ENCODE assay signal across 27 cellular contexts in the genomic region with DNA sequence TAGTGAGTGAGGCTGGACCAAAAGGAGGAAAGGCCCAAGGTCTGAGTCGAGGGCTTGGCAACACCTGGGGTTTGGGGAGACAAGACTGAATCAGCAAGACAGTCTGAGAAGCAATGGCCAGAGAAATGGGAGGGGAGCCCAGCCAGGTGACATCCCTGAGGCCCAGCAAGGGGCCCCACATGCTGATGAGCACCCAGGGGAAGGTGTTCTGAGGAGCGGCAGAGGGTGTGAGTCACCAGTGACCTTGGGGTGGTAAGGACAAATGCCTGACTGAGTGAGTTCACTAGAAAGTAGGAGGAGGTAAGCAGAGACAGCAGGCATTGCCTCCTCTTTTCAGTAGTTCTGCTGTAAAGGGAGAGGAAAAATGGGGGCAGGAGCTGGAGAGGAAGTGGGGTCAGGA.
DNase-seq lines count a peak whose midpoint lies in the region; ATAC-seq and TF ChIP-seq lines count a peak whose summit lies in the region.
"Had no signal": no experiment of that assay in that cellular context is flagged by ENCODE, and none has a peak within 500 bp of the region (broad histone marks: within the 10 kb centered on the region; RNA-seq: fewer than 3 reads in every experiment).

No MANE protein-coding gene starts in this region.

- no peaks in the 10 kb centered on the region for H3K36me3 ChIP-seq in osteoblast (ENCODE audit: insufficient read depth, low read length)
- H3K36me3 ChIP-seq: gastrocnemius medialis, left lung, neutrophil, prostate gland, sigmoid colon, tibial nerve had no signal

- intact Hi-C loops in activated CD4-positive, alpha-beta memory T cell treated with anti-CD3 and anti-CD28 coated beads for 36 hours (cut with micrococcal nuclease): no loop called here

- no peak overlapping the region for H2AFZ ChIP-seq in osteoblast (ENCODE audit: low read length)
- H2AFZ ChIP-seq: GM23248 had no signal

- H3K27me3 ChIP-seq in osteoblast (ENCODE audit: insufficient read depth, low read length): no peaks in the 10 kb centered on the region
- H3K27me3 ChIP-seq: gastrocnemius medialis, sigmoid colon, tibial nerve had no signal

- CTCF ChIA-PET in activated CD4-positive, alpha-beta memory T cell treated with anti-CD3 and anti-CD28 coated beads for 36 hours (lab: Charles Lee): no interaction called here
- CTCF ChIA-PET in activated CD4-positive, alpha-beta memory T cell treated with anti-CD3 and anti-CD28 coated beads, Interleukin-2, amount 10 ng/mL, durations not matched to agents 7 days and 5 days (lab: Charles Lee): no interaction called here

- no peaks in the 10 kb centered on the region for H3K4me1 ChIP-seq in osteoblast (ENCODE audit: insufficient read depth, low read length)
- H3K4me1 ChIP-seq: left lung, prostate gland, tibial nerve had no signal

- peaks cover 6% of the 10 kb centered on the region for H3K27me3 Mint-ChIP-seq in activated CD4-positive, alpha-beta memory T cell treated with anti-CD3 and anti-CD28 coated beads for 36 hours
- H3K27me3 Mint-ChIP-seq in activated CD4-positive, alpha-beta memory T cell treated with anti-CD3 and anti-CD28 coated beads, Interleukin-2, amount 10 ng/mL, durations not matched to agents 7 days and 5 days: peaks cover 27% of the 10 kb centered on the region

- DNase-seq in activated CD4-positive, alpha-beta memory T cell treated with anti-CD3 and anti-CD28 coated beads for 36 hours: peak; percentile 29
- no peak for DNase-seq in activated CD4-positive, alpha-beta memory T cell treated with anti-CD3 and anti-CD28 coated beads, Interleukin-2, amount 10 ng/mL, durations not matched to agents 7 days and 5 days
- DNase-seq in DMS53 (lab: John Stamatoyannopoulos, UW) (peak; percentile 50), RPMI8226 (peak; percentile 90), osteoblast (ENCODE audit: insufficient read length, low spot score, missing footprints) (peak; percentile 64), NCI-H526 (lab: John Stamatoyannopoulos, UW) (no peak)
- no peak for DNase-seq in activated effector memory CD4-positive, alpha-beta T cell treated with anti-CD3 and anti-CD28 coated beads, Interleukin-2, amount 50 U/mL, for 16 hours
- DNase-seq: activated naive CD4-positive, alpha-beta T cell treated with anti-CD3 and anti-CD28 coated beads, Interleukin-2, amount 10 ng/mL, durations not matched to agents 7 days and 5 days; aorta; caudate nucleus; CD4-positive, alpha-beta memory T cell; gastrocnemius medialis; hippocampal formation; immature natural killer cell; left lung; NCI-H1092 treated with DMSO at 0.1 percent for 48 hours; NCI-H2029 treated with DMSO at 0.1 percent for 48 hours; NCI-H748 treated with DMSO at 0.1 percent for 48 hours; sigmoid colon had no signal

- H3K4me1 Mint-ChIP-seq in activated CD4-positive, alpha-beta memory T cell treated with anti-CD3 and anti-CD28 coated beads for 36 hours (ENCODE audit: low read depth): no peaks in the 10 kb centered on the region
- no peaks in the 10 kb centered on the region for H3K4me1 Mint-ChIP-seq in activated CD4-positive, alpha-beta memory T cell treated with anti-CD3 and anti-CD28 coated beads, Interleukin-2, amount 10 ng/mL, durations not matched to agents 7 days and 5 days
- H3K4me1 Mint-ChIP-seq: activated naive CD4-positive, alpha-beta T cell treated with anti-CD3 and anti-CD28 coated beads, Interleukin-2, amount 10 ng/mL, durations not matched to agents 7 days and 5 days; CD4-positive, alpha-beta memory T cell; immature natural killer cell had no signal

- POLR2A ChIA-PET in activated CD4-positive, alpha-beta memory T cell treated with anti-CD3 and anti-CD28 coated beads for 36 hours (lab: Charles Lee): interaction anchor here (0.8 kb wide), 1 partner anchor 70 kb away, joined by 3 read pairs; no protein-coding TSS in a partner anchor
- POLR2A ChIA-PET in activated CD4-positive, alpha-beta memory T cell treated with anti-CD3 and anti-CD28 coated beads, Interleukin-2, amount 10 ng/mL, durations not matched to agents 7 days and 5 days (lab: Charles Lee): no interaction called here

- H3K27ac Mint-ChIP-seq in activated CD4-positive, alpha-beta memory T cell treated with anti-CD3 and anti-CD28 coated beads for 36 hours: no peak overlapping the region
- no peak overlapping the region for H3K27ac Mint-ChIP-seq in activated CD4-positive, alpha-beta memory T cell treated with anti-CD3 and anti-CD28 coated beads, Interleukin-2, amount 10 ng/mL, durations not matched to agents 7 days and 5 days
- H3K27ac Mint-ChIP-seq: CD4-positive, alpha-beta memory T cell; dendritic cell treated with granulocyte-macrophage colony-stimulating factor and Interleukin-4, amounts not matched to agents 40 ng/mL and 50 ng/mL, for 4 days; immature natural killer cell; T-helper 1 cell treated with Interleukin-12 subunit alpha and Interleukin-12 subunit beta and Interleukin-4 antibody, amounts not matched to agents 30 μg/mL and 1 μg/mL, for 36 hours had no signal

- H3K4me3 Mint-ChIP-seq in activated CD4-positive, alpha-beta memory T cell treated with anti-CD3 and anti-CD28 coated beads for 36 hours: no peak overlapping the region
- no peak overlapping the region for H3K4me3 Mint-ChIP-seq in activated CD4-positive, alpha-beta memory T cell treated with anti-CD3 and anti-CD28 coated beads, Interleukin-2, amount 10 ng/mL, durations not matched to agents 7 days and 5 days
- H3K4me3 Mint-ChIP-seq: activated naive CD4-positive, alpha-beta T cell treated with anti-CD3 and anti-CD28 coated beads, Interleukin-2, amount 10 ng/mL, durations not matched to agents 7 days and 5 days; CD4-positive, alpha-beta memory T cell; dendritic cell treated with granulocyte-macrophage colony-stimulating factor and Interleukin-4, amounts not matched to agents 40 ng/mL and 50 ng/mL, for 4 days; immature natural killer cell; T-helper 1 cell treated with Interleukin-12 subunit alpha and Interleukin-12 subunit beta and Interleukin-4 antibody, amounts not matched to agents 30 μg/mL and 1 μg/mL, for 36 hours had no signal

- ATAC-seq in GM18861 (IDR thresholded peaks at IDR 0.05; ENCODE audit: unreplicated experiment): no peak
- ATAC-seq: gastrocnemius medialis, left lung had no signal

- H3K4me3 ChIP-seq in osteoblast (ENCODE audit: insufficient read depth, low read length): no peak overlapping the region
- H3K4me3 ChIP-seq: gastrocnemius medialis, GM23248, left lung, prostate gland, sigmoid colon, tibial nerve had no signal

- H3K9me3 ChIP-seq in osteoblast (ENCODE audit: low read depth, low read length): no peaks in the 10 kb centered on the region
- H3K9me3 ChIP-seq: gastrocnemius medialis, left lung, neutrophil, prostate gland, sigmoid colon, tibial nerve had no signal

- TF ChIP-seq CTCF in osteoblast (IDR thresholded peaks at IDR 0.05; ENCODE audit: extremely low read depth, low read depth, low read length): no peak

- no peaks in the 10 kb centered on the region for H4K20me1 ChIP-seq in osteoblast (ENCODE audit: insufficient read depth, low read length)

- no peaks in the 10 kb centered on the region for H3K9me3 Mint-ChIP-seq in activated CD4-positive, alpha-beta memory T cell treated with anti-CD3 and anti-CD28 coated beads for 36 hours
- H3K9me3 Mint-ChIP-seq in activated CD4-positive, alpha-beta memory T cell treated with anti-CD3 and anti-CD28 coated beads, Interleukin-2, amount 10 ng/mL, durations not matched to agents 7 days and 5 days: peaks cover 2% of the 10 kb centered on the region
- H3K9me3 Mint-ChIP-seq: activated naive CD4-positive, alpha-beta T cell treated with anti-CD3 and anti-CD28 coated beads, Interleukin-2, amount 10 ng/mL, durations not matched to agents 7 days and 5 days; CD4-positive, alpha-beta memory T cell; dendritic cell treated with granulocyte-macrophage colony-stimulating factor and Interleukin-4, amounts not matched to agents 40 ng/mL and 50 ng/mL, for 4 days; immature natural killer cell; T-helper 1 cell treated with Interleukin-12 subunit alpha and Interleukin-12 subunit beta and Interleukin-4 antibody, amounts not matched to agents 30 μg/mL and 1 μg/mL, for 36 hours had no signal

- H3K4me2 ChIP-seq in osteoblast (ENCODE audit: insufficient read depth, low read length): no peak overlapping the region

- H3K27ac ChIP-seq in osteoblast (ENCODE audit: low read depth, low read length): no peak overlapping the region
- H3K27ac ChIP-seq: GM23248, left lung, neutrophil, prostate gland, RWPE1, sigmoid colon, tibial nerve had no signal

- no peaks in the 10 kb centered on the region for H3K79me2 ChIP-seq in osteoblast (ENCODE audit: insufficient read depth, low read length)

- no peaks in the 10 kb centered on the region for H3K36me3 Mint-ChIP-seq in activated CD4-positive, alpha-beta memory T cell treated with anti-CD3 and anti-CD28 coated beads for 36 hours
- no peaks in the 10 kb centered on the region for H3K36me3 Mint-ChIP-seq in activated CD4-positive, alpha-beta memory T cell treated with anti-CD3 and anti-CD28 coated beads, Interleukin-2, amount 10 ng/mL, durations not matched to agents 7 days and 5 days (ENCODE audit: low read depth)
- H3K36me3 Mint-ChIP-seq: activated naive CD4-positive, alpha-beta T cell treated with anti-CD3 and anti-CD28 coated beads, Interleukin-2, amount 10 ng/mL, durations not matched to agents 7 days and 5 days; CD4-positive, alpha-beta memory T cell; immature natural killer cell had no signal

Comparison
In these comparisons a context has a peak if more than half of its experiments do, and no peak if none do; other contexts are left out.
1. DNase-seq: peak in activated CD4-positive, alpha-beta memory T cell treated with anti-CD3 and anti-CD28 coated beads for 36 hours (single experiment), DMS53 (single experiment), RPMI8226 (single experiment) and osteoblast (single experiment); none in activated CD4-positive, alpha-beta memory T cell treated with anti-CD3 and anti-CD28 coated beads, Interleukin-2, amount 10 ng/mL, durations not matched to agents 7 days and 5 days (single experiment), NCI-H526 (0 of 2) and activated effector memory CD4-positive, alpha-beta T cell treated with anti-CD3 and anti-CD28 coated beads, Interleukin-2, amount 50 U/mL, for 16 hours (single experiment).